Comparison of ENCODE assay signal across 21 cellular contexts in genomic region chr18:12862874-12863482, GRCh38. TPM values are rescaled to one million over a fixed set of nuclear protein-coding genes. Genes with fewer than 3 reads are reported as not detected.
DNase-seq lines count a peak whose midpoint lies in the region; ATAC-seq, FAIRE-seq and TF ChIP-seq lines count a peak whose summit lies in the region.
"Had no signal": no experiment of that assay in that cellular context is flagged by ENCODE, and none has a peak within 500 bp of the region (broad histone marks: within the 10 kb centered on the region; RNA-seq: fewer than 3 reads in every experiment).

No MANE protein-coding gene starts in this region.

- peaks cover 63% of the 10 kb centered on the region for H3K79me2 ChIP-seq in GM12878 (ENCODE audit: control insufficient read depth, insufficient read depth, low read length)

- no peaks in the 10 kb centered on the region for H3K27me3 ChIP-seq in CD4-positive, alpha-beta memory T cell (ENCODE audit: insufficient read depth, low read length)
- no peaks in the 10 kb centered on the region for H3K27me3 ChIP-seq in GM12878 (replicated peaks in 1 of 2; ENCODE audit: control insufficient read depth in 2 of 2, insufficient read depth in 2 of 2, low read length in 1 of 2)
- no peaks in the 10 kb centered on the region for H3K27me3 ChIP-seq in brain microvascular endothelial cell (replicated peaks)
- H3K27me3 ChIP-seq: gastrocnemius medialis, SJCRH30, tibial artery had no signal

- no peak for TF ChIP-seq RAD21 in GM12878 (IDR thresholded peaks at IDR 0.05; ENCODE audit: insufficient read depth, low read depth, low read length)

- H3K9ac ChIP-seq in GM12878 (ENCODE audit: control insufficient read depth, insufficient read depth, low read length): no peak overlapping the region

- no peak for DNase-seq in CD4-positive, alpha-beta memory T cell
- DNase-seq in GM12878 (ENCODE audit: low read depth, low spot score) (no peak), naive B cell (no peak), COLO668 (lab: John Stamatoyannopoulos, UW; ENCODE audit: unreplicated experiment) (no peak), brain microvascular endothelial cell (no peak), RKO (ENCODE audit: low spot score) (no peak)
- DNase-seq: activated CD8-positive, alpha-beta memory T cell treated with anti-CD3 and anti-CD28 coated beads for 24 hours; activated naive CD4-positive, alpha-beta T cell treated with anti-CD3 and anti-CD28 coated beads for 36 hours; gastrocnemius medialis; kidney; NCI-H1105 treated with DMSO at 0.1 percent for 48 hours; NCI-H2171 treated with DMSO at 0.1 percent for 48 hours; psoas muscle; SJCRH30; stimulated activated CD4-positive, alpha-beta T cell treated with anti-CD3 and anti-CD28 coated beads, Interleukin-15, amount 100 ng/mL, for 24 hours; tibial artery had no signal

- BruUV-seq in GM12878 (replicated peaks; lab: Mats Ljungman, UMichigan): no TSS peak

- TF ChIP-seq EP300 in GM12878 (IDR thresholded peaks at IDR 0.05; ENCODE audit: borderline replicate concordance in 1 of 2, control insufficient read depth in 1 of 2, low read depth in 2 of 2, low read length in 2 of 2): no peak

- H3K4me3 Mint-ChIP-seq in CD4-positive, alpha-beta memory T cell: peak overlapping the region in 1 of 8 donors; percentile 39
- H3K4me3 Mint-ChIP-seq in naive B cell: peak overlapping the region in 2 of 8 donors; percentile 7 to 27
- H3K4me3 Mint-ChIP-seq: activated naive CD4-positive, alpha-beta T cell treated with anti-CD3 and anti-CD28 coated beads for 36 hours had no signal

- intact Hi-C loops in CD4-positive, alpha-beta memory T cell (cut with micrococcal nuclease): no loop called here
- intact Hi-C loops in GM12878 (cut with micrococcal nuclease; ENCODE audit: unreplicated experiment): no loop called here

- POLR2A ChIA-PET in CD4-positive, alpha-beta memory T cell (lab: Charles Lee; ENCODE audit: partially characterized antibody): interaction anchor here (1.0 to 2.8 kb wide), 2 partner anchors 20 to 128 kb away, joined by 3 to 16 read pairs; partner anchors contain the start of genes CEP192 and PTPN2
- POLR2A ChIA-PET in HEK293 (lab: Yijun Ruan, JAX): interaction anchor here (1.0 to 3.5 kb wide), 2 partner anchors 21 to 24 kb away, joined by 4 to 32 read pairs; partner anchors contain the start of gene PTPN2
- POLR2A ChIA-PET in GM12878 (lab: Charles Lee): interaction anchor here (0.6 to 2.2 kb wide), 6 partner anchors 10 to 62 kb away, joined by 3 to 14 read pairs (median 6); partner anchors contain the start of gene PTPN2

- RAD21 ChIA-PET in GM12878 (lab: Charles Lee; ENCODE audit: unreplicated experiment): interaction anchor here (1.0 to 1.9 kb wide), 3 partner anchors 16 to 25 kb away, joined by 3 to 4 read pairs (median 4); no protein-coding TSS in a partner anchor

- no peak overlapping the region for H3K4me2 ChIP-seq in GM12878 (ENCODE audit: control insufficient read depth, insufficient read depth)

- in situ Hi-C loops in GM12878 (cut with MboI): no loop called here
- in situ Hi-C loops in brain microvascular endothelial cell (cut with HindIII; ENCODE audit: low pct_ligation_motif_present, low sequenced_read_pairs): no loop called here

- H2AFZ ChIP-seq in GM12878 (ENCODE audit: control insufficient read depth, low read depth, low read length): no peak overlapping the region

- no peaks in the 10 kb centered on the region for H3K36me3 ChIP-seq in CD4-positive, alpha-beta memory T cell (ENCODE audit: insufficient read depth, low read length)
- H3K36me3 ChIP-seq in HEK293 (ENCODE audit: control insufficient read depth in 2 of 2, insufficient read depth in 1 of 2, low read length in 2 of 2) (no peaks in the 10 kb centered on the region; a peak in 1 of 3 replicates), GM12878 (ENCODE audit: control insufficient read depth in 2 of 2, insufficient read depth in 2 of 2, low read length in 1 of 2) (peaks cover 2 to 3% of the 10 kb centered on the region in 2 experiments; a peak in 1 of 4 replicates), brain microvascular endothelial cell (replicated peaks) (no peaks in the 10 kb centered on the region)
- H3K36me3 ChIP-seq: SJCRH30, tibial artery had no signal

- CTCF ChIA-PET in CD4-positive, alpha-beta memory T cell (lab: Charles Lee; ENCODE audit: partially characterized antibody): interaction anchor here (1.0 to 1.6 kb wide), 3 partner anchors 10 to 29 kb away, joined by 3 to 9 read pairs (median 6); partner anchors contain the start of gene PTPN2
- CTCF ChIA-PET in HEK293 (lab: Yijun Ruan, JAX): interaction anchor here (0.5 to 1.8 kb wide), 4 partner anchors 12 to 213 kb away, joined by 3 to 6 read pairs (median 4); no protein-coding TSS in a partner anchor
- CTCF ChIA-PET in GM12878 (lab: Yijun Ruan, JAX): interaction anchor here (0.5 to 1.7 kb wide), 6 partner anchors 10 to 148 kb away, joined by 3 to 9 read pairs (median 4); no protein-coding TSS in a partner anchor

- H3K27ac ChIP-seq in CD4-positive, alpha-beta memory T cell (ENCODE audit: low read depth, low read length): no peak overlapping the region
- H3K27ac ChIP-seq in HEK293 (ENCODE audit: extremely low read depth, low read depth, low read length): no peak overlapping the region
- no peak overlapping the region for H3K27ac ChIP-seq in GM12878 (ENCODE audit: control insufficient read depth, insufficient read depth)
- H3K27ac ChIP-seq in brain microvascular endothelial cell: no peak overlapping the region
- H3K27ac ChIP-seq: gastrocnemius medialis, psoas muscle, SJCRH30, tibial artery had no signal

- FAIRE-seq in GM12878 (lab: Jason Lieb, UNC): no peak
- FAIRE-seq: bronchial epithelial cell, endometrium, kidney, TTC549 had no signal

- H3K36me3 Mint-ChIP-seq in CD4-positive, alpha-beta memory T cell: peaks cover 4 to 5% of the 10 kb centered on the region in 2 donors
- no peaks in the 10 kb centered on the region for H3K36me3 Mint-ChIP-seq in naive B cell

- H3K4me3 ChIP-seq in CD4-positive, alpha-beta memory T cell (ENCODE audit: low read length in 2 of 2): no peak overlapping the region
- H3K4me3 ChIP-seq in HEK293 (ENCODE audit: low read depth, low read length) (no peak overlapping the region), GM12878 (no peak overlapping the region), brain microvascular endothelial cell (ENCODE audit: low read depth, low read length) (no peak overlapping the region)
- H3K4me3 ChIP-seq: gastrocnemius medialis, psoas muscle, SJCRH30, tibial artery had no signal

- peaks cover 37 to 68% (median 52%) of the 10 kb centered on the region in 4 donors for H3K4me1 Mint-ChIP-seq in CD4-positive, alpha-beta memory T cell
- H3K4me1 Mint-ChIP-seq in naive B cell: peaks cover 42 to 60% (median 44%) of the 10 kb centered on the region in 3 donors

- TF ChIP-seq POLR2A in GM12878 (IDR thresholded peaks at IDR 0.05; ENCODE audit: low read depth, low read length): no peak

- 100% methylated on average over 2 of the region's 2 CpGs for WGBS in GM12878 (ENCODE audit: insufficient coverage, insufficient replicate concordance, low lambda C conversion rate, missing lambda C conversion rate)

- SMC1A ChIA-PET in GM12878 (lab: Charles Lee; ENCODE audit: uncharacterized antibody, unreplicated experiment): interaction anchor here (0.8 to 10.4 kb wide), 11 partner anchors 9 to 102 kb away, joined by 3 to 95 read pairs (median 5); partner anchors contain the start of gene PTPN2

- H3K9me3 ChIP-seq in CD4-positive, alpha-beta memory T cell (ENCODE audit: control insufficient read depth in 1 of 2, low read length in 2 of 2): no peaks in the 10 kb centered on the region
- no peaks in the 10 kb centered on the region for H3K9me3 ChIP-seq in HEK293 (ENCODE audit: control insufficient read depth, insufficient read depth, low read depth, low read length)
- H3K9me3 ChIP-seq in GM12878 (replicated peaks; ENCODE audit: control insufficient read depth, insufficient read depth, low read length): no peaks in the 10 kb centered on the region; the same call in 2 of the 3 replicates
- H3K9me3 ChIP-seq: gastrocnemius medialis, psoas muscle, SJCRH30, tibial artery had no signal

- H3K27ac Mint-ChIP-seq in CD4-positive, alpha-beta memory T cell: peak overlapping the region; percentile 19 to 86 (median 71)
- peak overlapping the region; percentile 0 to 85 (median 68) for H3K27ac Mint-ChIP-seq in naive B cell
- H3K27ac Mint-ChIP-seq: activated naive CD4-positive, alpha-beta T cell treated with anti-CD3 and anti-CD28 coated beads for 36 hours had no signal

- peaks cover 48% of the 10 kb centered on the region for H3K4me1 ChIP-seq in CD4-positive, alpha-beta memory T cell (ENCODE audit: insufficient read depth, low read length)
- peaks cover 16% of the 10 kb centered on the region for H3K4me1 ChIP-seq in HEK293 (ENCODE audit: control insufficient read depth, insufficient read depth, low read length)
- H3K4me1 ChIP-seq in GM12878 (ENCODE audit: control insufficient read depth, insufficient read depth, low read length): peaks cover 33% of the 10 kb centered on the region
- H3K4me1 ChIP-seq: SJCRH30, tibial artery had no signal

- no peaks in the 10 kb centered on the region for H3K9me3 Mint-ChIP-seq in CD4-positive, alpha-beta memory T cell
- H3K9me3 Mint-ChIP-seq in naive B cell: no peaks in the 10 kb centered on the region
- H3K9me3 Mint-ChIP-seq: activated naive CD4-positive, alpha-beta T cell treated with anti-CD3 and anti-CD28 coated beads for 36 hours had no signal

- H4K20me1 ChIP-seq in GM12878 (ENCODE audit: control insufficient read depth, insufficient read depth): no peaks in the 10 kb centered on the region

- no peaks in the 10 kb centered on the region for H3K27me3 Mint-ChIP-seq in CD4-positive, alpha-beta memory T cell
- no peaks in the 10 kb centered on the region for H3K27me3 Mint-ChIP-seq in naive B cell

- ATAC-seq in GM12878 (peak; percentile 15; the same call in 2 of the 3 replicates), naive B cell (ENCODE audit: low read depth in 2 of 2) (no peak), SK-N-SH treated with all-trans-retinoic acid at 6 μM for 48 hours (no peak; the same call in 2 of the 3 replicates)
- ATAC-seq: gastrocnemius medialis, psoas muscle had no signal

- TF ChIP-seq CTCF in HEK293 (tag by site-specific recombination; IDR thresholded peaks at IDR 0.05) (no peak), GM12878 (IDR thresholded peaks at IDR 0.05 in 2 of 3, conservative IDR thresholded peaks at IDR 0.05 in 1 of 3; ENCODE audit: control insufficient read depth in 2 of 3, extremely low read depth in 1 of 3, insufficient read depth in 1 of 3, low read depth in 3 of 3, low read length in 3 of 3) (no peak), brain microvascular endothelial cell (IDR thresholded peaks at IDR 0.05; ENCODE audit: low read depth, low read length, missing control alignments) (no peak)

RNA-seq across cellular contexts. Expression of gene PTPN2, which starts 21.1 kb away (rescaled TPM):
- 10 to 100 TPM; 65.5 to 69.2 TPM for total RNA-seq in CD4-positive, alpha-beta memory T cell
- polyA plus RNA-seq in CD4-positive, alpha-beta memory T cell: 10 to 100 TPM; 80.0 to 98.2 TPM
- 161 and 163 TPM in 2 replicates for total RNA-seq in GM12878 (2013; cell fraction: nucleolus; rRNA removed)
- total RNA-seq in GM12878 (2014; rRNA removed) (46.5 and 55.7 TPM in 2 replicates), GM12878 (2014; rRNA removed; fragmentation: Illumina TruSeq; extraction: Trizol) (85.5 and 86.7 TPM in 2 replicates), GM12878 (2021) (48.0 and 53.0 TPM in 2 replicates)
- polyA plus RNA-seq in GM12878 (2011; ENCODE audit: low read depth): 28.5 TPM
- polyA plus RNA-seq in GM12878 (2011; rRNA removed) (83.0 and 114 TPM in 2 replicates), GM12878 (2014; fragmentation: Illumina TruSeq; extraction: Trizol) (78.3 and 84.3 TPM in 2 replicates), GM12878 (2014; fragmentation: Nextera tagmentation; extraction: Ambion mirVana) (10 to 100 TPM; 54.9 to 57.9 TPM), GM12878 (2014; rRNA removed) (39.4 and 53.5 TPM in 2 replicates), GM12878 (2016; fragmentation: Nextera tagmentation; extraction: Ambion mirVana) (10 to 100 TPM; 71.3 to 80.4 TPM), naive B cell (ENCODE audit: low read depth in 6 of 6) (100 to 1,000 TPM in 2 of 6 donors, 10 to 100 TPM in 4; 84.6 to 112 (median 99.1) TPM)
- polyA plus RNA-seq in GM12878 (2011; cell fraction: cytosol; rRNA removed): 27.7 and 31.8 TPM in 2 replicates
- polyA plus RNA-seq in GM12878 (2011; cell fraction: nucleus; rRNA removed): 67.0 and 73.2 TPM in 2 replicates
- 37.1 and 45.3 TPM in 2 replicates for polyA plus RNA-seq in GM12878 (2012)
- polyA minus RNA-seq in GM12878 (2011; rRNA and poly(A)+ RNA removed): 33.9 and 84.9 TPM in 2 replicates
- 13.6 and 37.3 TPM in 2 replicates for polyA minus RNA-seq in GM12878 (2011; cell fraction: cytosol; rRNA and poly(A)+ RNA removed)
- 23.6 and 37.5 TPM in 2 replicates for polyA minus RNA-seq in GM12878 (2011; cell fraction: nucleus; rRNA and poly(A)+ RNA removed)
